Comparison of ENCODE assay signal across 33 cellular contexts in genomic region chr10:23040002-23040401, GRCh38.
"Had no signal": no experiment of that assay in that cellular context is flagged by ENCODE, and none has a peak within 500 bp of the region (broad histone marks: within the 10 kb centered on the region; RNA-seq: fewer than 3 reads in every experiment).

No MANE protein-coding gene starts in this region.

- H3K4me3 ChIP-seq: adrenal gland, ascending aorta, body of pancreas, breast epithelium, cardiac muscle cell had no signal

- H3K27me3 ChIP-seq: adrenal gland, ascending aorta, body of pancreas, brain microvascular endothelial cell, breast epithelium, cardiac muscle cell had no signal

- DNase-seq: activated effector memory CD4-positive, alpha-beta T cell treated with anti-CD3 and anti-CD28 coated beads, Interleukin-2, amount 50 U/mL, for 16 hours; activated effector memory CD4-positive, alpha-beta T cell treated with Interleukin-2 at 50 U/mL for 16 hours; activated gamma-delta T cell; activated gamma-delta T cell treated with Interleukin-2 at 50 U/mL for 16 hours; activated naive CD4-positive, alpha-beta T cell; activated naive CD4-positive, alpha-beta T cell treated with anti-CD3 and anti-CD28 coated beads for 36 hours; activated naive CD4-positive, alpha-beta T cell treated with anti-CD3 and anti-CD28 coated beads, Interleukin-2, amount 10 ng/mL, durations not matched to agents 7 days and 5 days; activated naive CD4-positive, alpha-beta T cell treated with anti-CD3 and anti-CD28 coated beads, Interleukin-2, amount 50 U/mL, for 16 hours; activated naive CD4-positive, alpha-beta T cell treated with Interleukin-2 at 50 U/mL for 16 hours; activated naive CD8-positive, alpha-beta T cell treated with anti-CD3 and anti-CD28 coated beads for 36 hours; activated naive CD8-positive, alpha-beta T cell treated with anti-CD3 and anti-CD28 coated beads, Interleukin-2, amount 10 ng/mL, durations not matched to agents 7 days and 5 days; activated naive CD8-positive, alpha-beta T cell treated with anti-CD3 and anti-CD28 coated beads, Interleukin-2, amount 50 U/mL, for 24 hours; activated T-cell treated with anti-CD3 and anti-CD28 coated beads, Interleukin-2, amount 50 U/mL, for 24 hours; activated T-cell treated with anti-CD3 and anti-CD28 coated beads, Interleukin-2, amount 50 U/mL, for 4 hours; activated T-cell treated with anti-CD3 and anti-CD28 coated beads, Interleukin-2, amount 50 U/mL, for 48 hours; activated T-cell treated with anti-CD3 and anti-CD28 coated beads, Interleukin-2, amount 50 U/mL, for 72 hours; adrenal gland; amniotic stem cell; amygdala; anterior cingulate cortex; aorta; body of pancreas; brain microvascular endothelial cell; caudate nucleus; central memory CD4-positive, alpha-beta T cell; cerebellar nuclear complex had no signal

- H3K27ac ChIP-seq: adrenal gland, ascending aorta, body of pancreas, brain microvascular endothelial cell, breast epithelium, cardiac muscle cell had no signal

- H3K9me3 ChIP-seq: adrenal gland, body of pancreas, breast epithelium had no signal

- H3K4me1 ChIP-seq: adrenal gland, ascending aorta, body of pancreas, breast epithelium had no signal

- FAIRE-seq: astrocyte, bronchial epithelial cell had no signal

- H3K36me3 ChIP-seq: adrenal gland, ascending aorta, brain microvascular endothelial cell, breast epithelium, cardiac muscle cell had no signal

- ATAC-seq: activated naive CD4-positive, alpha-beta T cell treated with anti-CD3 and anti-CD28 coated beads, Interleukin-2, amount 50 U/mL, for 72 hours; activated naive CD8-positive, alpha-beta T cell treated with anti-CD3 and anti-CD28 coated beads, Interleukin-2, amount 50 U/mL, for 24 hours; activated T-cell treated with anti-CD3 and anti-CD28 coated beads, Interleukin-2, amount 50 U/mL, for 4 hours; activated T-cell treated with anti-CD3 and anti-CD28 coated beads, Interleukin-2, amount 50 U/mL, for 72 hours; activated T-helper 17 cell treated with anti-CD3 and anti-CD28 coated beads, Interleukin-2, amount 50 U/mL, for 72 hours; body of pancreas had no signal
